In genomic region chr20:25083141-25083772, GRCh38 we compare ENCODE assay signal across 14 cellular contexts. TPM values are rescaled to one million over a fixed set of nuclear protein-coding genes. Genes with fewer than 3 reads are reported as not detected.
DNase-seq lines count a peak whose midpoint lies in the region; ATAC-seq and TF ChIP-seq lines count a peak whose summit lies in the region.
"Had no signal": no experiment of that assay in that cellular context is flagged by ENCODE, and none has a peak within 500 bp of the region (broad histone marks: within the 10 kb centered on the region; RNA-seq: fewer than 3 reads in every experiment).

No MANE protein-coding gene starts in this region.

- no peaks in the 10 kb centered on the region for H3K9me3 Mint-ChIP-seq in activated T-cell treated with anti-CD3 and anti-CD28 coated beads, Interleukin-2, amount 50 U/mL, for 4 hours
- H3K9me3 Mint-ChIP-seq in T-cell = no peaks in the 10 kb centered on the region
- peaks cover 0 to 1% of the 10 kb centered on the region in 2 donors for H3K9me3 Mint-ChIP-seq in stimulated activated naive B cell treated with anti-CD40 and anti-IgM and Interleukin-4, amounts not matched to agents 10 μg/mL and 1 μg/mL and 100 μg/mL, for 72 hours
- no peaks in the 10 kb centered on the region for H3K9me3 Mint-ChIP-seq in natural killer cell

- peaks cover 2% of the 10 kb centered on the region; the same call in 1 of the 2 replicates for H3K4me1 ChIP-seq in iPS DF 6.9 (ENCODE audit: control insufficient read depth, insufficient read depth, low read length)
- H3K4me1 ChIP-seq in Karpas-422 (ENCODE audit: low read length) = peaks cover 10% of the 10 kb centered on the region
- H3K4me1 ChIP-seq: adrenal gland had no signal

- no peak overlapping the region for H3K4me2 ChIP-seq in Karpas-422 (ENCODE audit: low read depth, low read length, poor library complexity, severe bottlenecking)

- H3K36me3 Mint-ChIP-seq in activated T-cell treated with anti-CD3 and anti-CD28 coated beads, Interleukin-2, amount 50 U/mL, for 4 hours (ENCODE audit: insufficient read depth) = no peaks in the 10 kb centered on the region
- H3K36me3 Mint-ChIP-seq in T-cell (no peaks in the 10 kb centered on the region), natural killer cell (no peaks in the 10 kb centered on the region)
- H3K36me3 Mint-ChIP-seq in stimulated activated naive B cell treated with anti-CD40 and anti-IgM and Interleukin-4, amounts not matched to agents 10 μg/mL and 1 μg/mL and 100 μg/mL, for 72 hours = no peaks in the 10 kb centered on the region

- no peaks in the 10 kb centered on the region for H3K9me3 ChIP-seq in iPS DF 6.9 (ENCODE audit: control insufficient read depth, insufficient read depth, low read length)
- no peaks in the 10 kb centered on the region for H3K9me3 ChIP-seq in Karpas-422 (ENCODE audit: low read length)
- H3K9me3 ChIP-seq: adrenal gland had no signal

- no peaks in the 10 kb centered on the region for H3K9me2 ChIP-seq in Karpas-422 (replicated peaks; ENCODE audit: insufficient read depth, low read length)

- peak overlapping the region; percentile 25; the same call in 1 of the 2 replicates for H3K4me3 ChIP-seq in iPS DF 6.9 (ENCODE audit: low read length)
- no peak overlapping the region for H3K4me3 ChIP-seq in Karpas-422 (ENCODE audit: low read length)
- H3K4me3 ChIP-seq: adrenal gland had no signal

- H3K4me3 Mint-ChIP-seq in activated T-cell treated with anti-CD3 and anti-CD28 coated beads, Interleukin-2, amount 50 U/mL, for 4 hours = peak overlapping the region; percentile 71
- H3K4me3 Mint-ChIP-seq in T-cell = peak overlapping the region; percentile 17 to 76 (median 62)
- peak overlapping the region in 1 of 2 donors; percentile 54 for H3K4me3 Mint-ChIP-seq in stimulated activated naive B cell treated with anti-CD40 and anti-IgM and Interleukin-4, amounts not matched to agents 10 μg/mL and 1 μg/mL and 100 μg/mL, for 72 hours
- H3K4me3 Mint-ChIP-seq in natural killer cell = no peak overlapping the region

- H3K27ac ChIP-seq in iPS DF 6.9 (ENCODE audit: low read length) = no peak overlapping the region
- no peak overlapping the region for H3K27ac ChIP-seq in Karpas-422 (ENCODE audit: low read length)
- H3K27ac ChIP-seq: adrenal gland had no signal

- DNase-seq in activated T-cell treated with anti-CD3 and anti-CD28 coated beads, Interleukin-2, amount 50 U/mL, for 4 hours = no peak
- no peak for DNase-seq in activated T-cell treated with anti-CD3 and anti-CD28 coated beads for 4 hours
- no peak for DNase-seq in T-cell
- no peak for DNase-seq in iPS DF 6.9 (ENCODE audit: low read depth, low spot score)
- DNase-seq in stimulated activated naive B cell treated with anti-CD40 and anti-IgM and Interleukin-4, amounts not matched to agents 10 μg/mL and 1 μg/mL and 100 μg/mL, for 72 hours = no peak
- no peak for DNase-seq in Karpas-422
- no peak for DNase-seq in natural killer cell
- DNase-seq: adrenal gland, foreskin melanocyte, GDM1, NCI-H2171, occipital lobe had no signal

- H2AFZ ChIP-seq in Karpas-422 (ENCODE audit: low read length) = no peak overlapping the region

- H3K9ac ChIP-seq in Karpas-422 (ENCODE audit: low read length) = no peak overlapping the region

- no peak for TF ChIP-seq CTCF in natural killer cell (IDR thresholded peaks at IDR 0.05)

- H3K4me1 Mint-ChIP-seq in activated T-cell treated with anti-CD3 and anti-CD28 coated beads, Interleukin-2, amount 50 U/mL, for 4 hours (ENCODE audit: low read depth) = peaks cover 19% of the 10 kb centered on the region
- H3K4me1 Mint-ChIP-seq in T-cell (peaks cover 30 to 33% (median 31%) of the 10 kb centered on the region in 3 donors), natural killer cell (peaks cover 4 to 7% of the 10 kb centered on the region in 2 donors)
- H3K4me1 Mint-ChIP-seq in stimulated activated naive B cell treated with anti-CD40 and anti-IgM and Interleukin-4, amounts not matched to agents 10 μg/mL and 1 μg/mL and 100 μg/mL, for 72 hours = peaks cover 9 to 22% of the 10 kb centered on the region in 2 donors

- H3K79me2 ChIP-seq in Karpas-422 (ENCODE audit: low read length) = no peaks in the 10 kb centered on the region

- POLR2A ChIA-PET in T-cell (lab: Charles Lee) = no interaction called here

- H3K27me3 ChIP-seq in iPS DF 6.9 (ENCODE audit: control insufficient read depth, insufficient read depth, low read length) (peaks cover 60% of the 10 kb centered on the region), Karpas-422 (ENCODE audit: low read length) (no peaks in the 10 kb centered on the region)

- intact Hi-C loops in natural killer cell (cut with micrococcal nuclease) = no loop called here

- no peaks in the 10 kb centered on the region for H3K36me3 ChIP-seq in iPS DF 6.9 (ENCODE audit: control insufficient read depth, insufficient read depth, low read length)
- no peaks in the 10 kb centered on the region for H3K36me3 ChIP-seq in Karpas-422 (ENCODE audit: insufficient read depth, low read length)
- H3K36me3 ChIP-seq: adrenal gland had no signal

- H4K20me1 ChIP-seq in Karpas-422 (ENCODE audit: insufficient read depth, low read depth, low read length) = no peaks in the 10 kb centered on the region

- no CpG with 5 or more reads among the region's 44 CpGs for WGBS in iPS DF 6.9 (ENCODE audit: insufficient coverage, insufficient read length)

- H3K27me3 Mint-ChIP-seq in activated T-cell treated with anti-CD3 and anti-CD28 coated beads, Interleukin-2, amount 50 U/mL, for 4 hours (ENCODE audit: low read depth) = peaks cover 69% of the 10 kb centered on the region
- peaks cover 57 to 75% of the 10 kb centered on the region in 2 donors for H3K27me3 Mint-ChIP-seq in T-cell
- H3K27me3 Mint-ChIP-seq in stimulated activated naive B cell treated with anti-CD40 and anti-IgM and Interleukin-4, amounts not matched to agents 10 μg/mL and 1 μg/mL and 100 μg/mL, for 72 hours = peaks cover 69 to 87% of the 10 kb centered on the region in 2 donors
- peaks cover 56 to 64% of the 10 kb centered on the region in 2 donors for H3K27me3 Mint-ChIP-seq in natural killer cell (ENCODE audit: low read depth in 2 of 2)

- H3K27ac Mint-ChIP-seq in T-cell = no peak overlapping the region
- peak overlapping the region; percentile 34 for H3K27ac Mint-ChIP-seq in stimulated activated naive B cell treated with anti-CD40 and anti-IgM and Interleukin-4, amounts not matched to agents 10 μg/mL and 1 μg/mL and 100 μg/mL, for 72 hours
- no peak overlapping the region for H3K27ac Mint-ChIP-seq in natural killer cell

- ATAC-seq in activated T-cell treated with anti-CD3 and anti-CD28 coated beads, Interleukin-2, amount 50 U/mL, for 4 hours = no peak
- ATAC-seq in T-cell (replicated peaks in 1 of 4) = no peak
- no peak for ATAC-seq in stimulated activated naive B cell treated with anti-CD40 and anti-IgM and Interleukin-4, amounts not matched to agents 10 μg/mL and 1 μg/mL and 100 μg/mL, for 72 hours (replicated peaks)
- no peak for ATAC-seq in GM19395 (IDR thresholded peaks at IDR 0.05; ENCODE audit: unreplicated experiment)
- ATAC-seq in natural killer cell = no peak
- ATAC-seq: left lobe of liver had no signal

- CTCF ChIA-PET in T-cell (lab: Charles Lee) = no interaction called here

RNA-seq across cellular contexts. Expression of gene VSX1, which starts 1.3 kb away (rescaled TPM):
- total RNA-seq in activated T-cell treated with anti-CD3 and anti-CD28 coated beads, Interleukin-2, amount 50 U/mL, for 4 hours = not detected
- total RNA-seq in T-cell (not detected), natural killer cell (not detected)
- not detected in 2 replicates for total RNA-seq in Karpas-422 (2014; rRNA removed; shearing (Covaris generic); ENCODE audit: low replicate concordance)
- total RNA-seq: occipital lobe had no signal

RNA-seq across cellular contexts. Expression of gene ACSS1, which starts 25.3 kb away (rescaled TPM):
- 1 to 10 TPM; 5.4 to 8.8 (median 8.0) TPM for total RNA-seq in activated T-cell treated with anti-CD3 and anti-CD28 coated beads, Interleukin-2, amount 50 U/mL, for 4 hours
- total RNA-seq in T-cell = 10 to 100 TPM; 39.1 to 59.6 (median 57.7) TPM
- 2.3 and 8.5 TPM in 2 replicates for total RNA-seq in Karpas-422 (2014; rRNA removed; shearing (Covaris generic); ENCODE audit: low replicate concordance)
- 10 to 100 TPM; 46.3 to 67.4 (median 57.4) TPM for total RNA-seq in natural killer cell
